In the genomic region with DNA sequence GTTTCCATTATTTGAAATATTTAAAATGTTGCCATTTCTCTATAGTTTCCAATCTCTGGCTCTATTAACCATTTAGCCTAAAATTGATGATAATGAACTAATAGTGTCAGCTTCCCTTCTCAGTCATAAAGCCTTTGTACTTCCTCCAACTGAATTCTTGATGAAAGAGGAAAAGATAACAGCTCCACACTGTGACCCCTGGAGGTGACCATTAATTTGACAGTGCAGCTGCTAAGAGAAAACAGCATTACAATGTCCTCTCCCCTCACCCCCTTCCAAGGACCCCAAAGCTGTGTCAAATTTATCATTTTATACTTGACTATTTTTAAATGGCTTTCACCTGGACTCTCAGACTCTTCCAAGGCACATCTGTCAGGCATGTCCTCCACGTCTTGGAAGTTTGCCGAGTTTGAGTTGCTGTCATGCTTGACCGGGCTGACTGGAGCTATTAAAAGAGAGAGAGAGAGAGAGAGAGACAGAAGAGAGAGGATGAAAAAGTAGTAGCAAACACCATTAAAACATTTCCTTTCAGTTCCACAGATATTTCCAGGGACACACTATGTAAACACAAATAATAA, we compare ENCODE assay signal across 16 cellular contexts.
A peak's percentile ranks its signal among the peaks of the same experiment; 100 is the strongest.
DNase-seq lines count a peak whose midpoint lies in the region; ATAC-seq and TF ChIP-seq lines count a peak whose summit lies in the region.
"Had no signal": no experiment of that assay in that cellular context is flagged by ENCODE, and none has a peak within 500 bp of the region (broad histone marks: within the 10 kb centered on the region; RNA-seq: fewer than 3 reads in every experiment).

No MANE protein-coding gene starts in this region.

- 47 to 71% methylated on average over 3 of the region's 3 CpGs for WGBS in transverse colon (ENCODE audit: low coverage in 1 of 2), 2 donors

- no peak for ATAC-seq in left colon
- ATAC-seq in GM19455 (IDR thresholded peaks at IDR 0.05; ENCODE audit: unreplicated experiment): no peak
- ATAC-seq in GM21723 (IDR thresholded peaks at IDR 0.05; ENCODE audit: unreplicated experiment): no peak
- ATAC-seq: CD8-positive, alpha-beta T cell; effector memory CD8-positive, alpha-beta T cell; gastrocnemius medialis had no signal

- in situ Hi-C loops in transverse colon (cut with MboI; ENCODE audit: low pct_ligation_motif_present in 1 of 4, low pct_unique_long_range_greater_than_20kb in 1 of 4, low sequenced_read_pairs in 3 of 4): no loop called here

- no peak overlapping the region for H3K27ac ChIP-seq in transverse colon
- H3K27ac ChIP-seq: gastrocnemius medialis, skin epidermis had no signal

- no peaks in the 10 kb centered on the region for H3K4me1 ChIP-seq in transverse colon

- TF ChIP-seq POLR2A in transverse colon (IDR thresholded peaks at IDR 0.05): no peak

- H3K4me3 ChIP-seq in transverse colon: no peak overlapping the region
- H3K4me3 ChIP-seq: gastrocnemius medialis, skin epidermis had no signal

- H3K9me3 ChIP-seq in transverse colon: no peaks in the 10 kb centered on the region
- H3K9me3 ChIP-seq: gastrocnemius medialis had no signal

- no peaks in the 10 kb centered on the region for H3K36me3 ChIP-seq in transverse colon
- H3K36me3 ChIP-seq: gastrocnemius medialis had no signal

- intact Hi-C loops in left colon (cut with DNase I, micrococcal nuclease) (no loop called here), transverse colon (cut with DNase I; ENCODE audit: low total_unique reads) (no loop called here)

- no peak for TF ChIP-seq CTCF in transverse colon (IDR thresholded peaks at IDR 0.05)

- H3K27me3 ChIP-seq in transverse colon: no peaks in the 10 kb centered on the region
- H3K27me3 ChIP-seq: gastrocnemius medialis had no signal

- no peak for TF ChIP-seq EP300 in transverse colon (IDR thresholded peaks at IDR 0.05; ENCODE audit: low read depth)

- DNase-seq in DMS153 (lab: John Stamatoyannopoulos, UW) (peak; percentile 10), NCI-H1105 treated with DMSO at 0.1 percent for 48 hours (lab: John Stamatoyannopoulos, UW) (peak; percentile 89), NCI-H82 treated with DMSO at 0.1 percent for 48 hours (lab: John Stamatoyannopoulos, UW; ENCODE audit: unreplicated experiment) (peak; percentile 20), kidney glomerular epithelial cell (lab: John Stamatoyannopoulos, UW) (peak; percentile 72), left colon (no peak), transverse colon (no peak)
- DNase-seq: activated CD4-positive, alpha-beta memory T cell treated with anti-CD3 and anti-CD28 coated beads for 36 hours; activated gamma-delta T cell; CD8-positive, alpha-beta T cell; effector memory CD8-positive, alpha-beta T cell; gastrocnemius medialis; HFFc6; islet precursor cell had no signal

Comparison
In these comparisons a context has a peak if more than half of its experiments do, and no peak if none do; other contexts are left out.
1. DNase-seq: peak in DMS153 (single experiment), NCI-H1105 treated with DMSO at 0.1 percent for 48 hours (single experiment), NCI-H82 treated with DMSO at 0.1 percent for 48 hours (single experiment) and kidney glomerular epithelial cell (single experiment); none in left colon (0 of 2) and transverse colon (single experiment).